ENCODE assay signal across 29 cellular contexts in genomic region chr14:100394886-100395672, GRCh38.
"Had no signal": no experiment of that assay in that cellular context is flagged by ENCODE, and none has a peak within 500 bp of the region (broad histone marks: within the 10 kb centered on the region; RNA-seq: fewer than 3 reads in every experiment).

No MANE protein-coding gene starts in this region.

- ATAC-seq: activated CD4-positive, CD25-positive, alpha-beta regulatory T cell treated with anti-CD3 and anti-CD28 coated beads, Interleukin-2, amount 50 U/mL, for 24 hours; activated naive CD8-positive, alpha-beta T cell treated with anti-CD3 and anti-CD28 coated beads, Interleukin-2, amount 50 U/mL, for 24 hours; left lung; sciatic nerve had no signal

- H3K27me3 ChIP-seq: esophagus squamous epithelium, left lung, tibial nerve had no signal

- H3K9me3 ChIP-seq: esophagus squamous epithelium, left lung, tibial nerve had no signal

- FAIRE-seq: bronchial epithelial cell, colon, endometrium, islet of Langerhans, small intestine, TTC549 had no signal

- H3K27me3 Mint-ChIP-seq: activated CD4-positive, alpha-beta memory T cell treated with anti-CD3 and anti-CD28 coated beads for 36 hours; activated naive CD4-positive, alpha-beta T cell treated with anti-CD3 and anti-CD28 coated beads, Interleukin-2, amount 10 ng/mL, durations not matched to agents 7 days and 5 days; activated naive CD8-positive, alpha-beta T cell treated with anti-CD3 and anti-CD28 coated beads, Interleukin-2, amount 50 U/mL, for 24 hours had no signal

- H3K9me3 Mint-ChIP-seq: activated CD4-positive, alpha-beta memory T cell treated with anti-CD3 and anti-CD28 coated beads for 36 hours; activated naive CD4-positive, alpha-beta T cell treated with anti-CD3 and anti-CD28 coated beads, Interleukin-2, amount 10 ng/mL, durations not matched to agents 7 days and 5 days; activated naive CD8-positive, alpha-beta T cell treated with anti-CD3 and anti-CD28 coated beads, Interleukin-2, amount 50 U/mL, for 24 hours; activated T-helper 1 cell treated with anti-CD3 and anti-CD28 coated beads, Interleukin-12 subunit alpha, Interleukin-12 subunit beta, Interleukin-2, Interleukin-4 antibody, amounts not matched to agents 30 ng/mL and 10 ng/mL and 1 ng/mL, durations not matched to agents 14 hours and 24 hours and 36 hours; neural crest cell had no signal

- H3K27ac ChIP-seq: epithelial cell of prostate, esophagus squamous epithelium, left lung, tibial nerve, VCaP had no signal

- H3K27ac Mint-ChIP-seq: activated CD4-positive, alpha-beta memory T cell treated with anti-CD3 and anti-CD28 coated beads for 36 hours; activated naive CD4-positive, alpha-beta T cell treated with anti-CD3 and anti-CD28 coated beads, Interleukin-2, amount 10 ng/mL, durations not matched to agents 7 days and 5 days; activated naive CD8-positive, alpha-beta T cell treated with anti-CD3 and anti-CD28 coated beads, Interleukin-2, amount 50 U/mL, for 24 hours; activated T-helper 1 cell treated with anti-CD3 and anti-CD28 coated beads, Interleukin-12 subunit alpha, Interleukin-12 subunit beta, Interleukin-2, Interleukin-4 antibody, amounts not matched to agents 30 ng/mL and 10 ng/mL and 1 ng/mL, durations not matched to agents 14 hours and 24 hours and 36 hours had no signal

- H3K4me1 Mint-ChIP-seq: activated naive CD4-positive, alpha-beta T cell treated with anti-CD3 and anti-CD28 coated beads, Interleukin-2, amount 10 ng/mL, durations not matched to agents 7 days and 5 days had no signal

- H3K4me3 ChIP-seq: esophagus squamous epithelium, left lung, lung, tibial nerve had no signal

- DNase-seq: activated CD4-positive, alpha-beta memory T cell treated with anti-CD3 and anti-CD28 coated beads for 36 hours; activated CD4-positive, alpha-beta T cell treated with anti-CD3 and anti-CD28 coated beads for 48 hours; activated CD8-positive, alpha-beta memory T cell treated with anti-CD3 and anti-CD28 coated beads, Interleukin-2, amount 50 U/mL, for 4 hours; activated gamma-delta T cell; activated naive CD4-positive, alpha-beta T cell treated with anti-CD3 and anti-CD28 coated beads, Interleukin-2, amount 10 ng/mL, durations not matched to agents 7 days and 5 days; activated naive CD8-positive, alpha-beta T cell treated with anti-CD3 and anti-CD28 coated beads, Interleukin-2, amount 50 U/mL, for 24 hours; activated T-cell treated with anti-CD3 and anti-CD28 coated beads, Interleukin-2, amount 50 U/mL, for 1 hour; amygdala; effector CD8-positive, alpha-beta T cell; esophagus squamous epithelium; foreskin melanocyte; left lung; small intestine; stimulated activated CD4-positive, alpha-beta T cell treated with anti-CD3 and anti-CD28 coated beads, Interleukin-1b, Interleukin-23, amount 100 ng/mL, for 48 hours; stimulated activated naive CD4-positive, alpha-beta T cell treated with Interleukin-2 at 50 U/mL for 16 hours; T-helper 9 cell had no signal

- H3K36me3 Mint-ChIP-seq: activated CD4-positive, alpha-beta memory T cell treated with anti-CD3 and anti-CD28 coated beads for 36 hours had no signal

- H3K36me3 ChIP-seq: esophagus squamous epithelium, left lung had no signal

- H3K4me3 Mint-ChIP-seq: activated CD4-positive, alpha-beta memory T cell treated with anti-CD3 and anti-CD28 coated beads for 36 hours; activated naive CD4-positive, alpha-beta T cell treated with anti-CD3 and anti-CD28 coated beads, Interleukin-2, amount 10 ng/mL, durations not matched to agents 7 days and 5 days; activated naive CD8-positive, alpha-beta T cell treated with anti-CD3 and anti-CD28 coated beads, Interleukin-2, amount 50 U/mL, for 24 hours; activated T-helper 1 cell treated with anti-CD3 and anti-CD28 coated beads, Interleukin-12 subunit alpha, Interleukin-12 subunit beta, Interleukin-2, Interleukin-4 antibody, amounts not matched to agents 30 ng/mL and 10 ng/mL and 1 ng/mL, durations not matched to agents 14 hours and 24 hours and 36 hours; neural crest cell had no signal
